Comparison of ENCODE assay signal across 1 cellular context in the genomic region with DNA sequence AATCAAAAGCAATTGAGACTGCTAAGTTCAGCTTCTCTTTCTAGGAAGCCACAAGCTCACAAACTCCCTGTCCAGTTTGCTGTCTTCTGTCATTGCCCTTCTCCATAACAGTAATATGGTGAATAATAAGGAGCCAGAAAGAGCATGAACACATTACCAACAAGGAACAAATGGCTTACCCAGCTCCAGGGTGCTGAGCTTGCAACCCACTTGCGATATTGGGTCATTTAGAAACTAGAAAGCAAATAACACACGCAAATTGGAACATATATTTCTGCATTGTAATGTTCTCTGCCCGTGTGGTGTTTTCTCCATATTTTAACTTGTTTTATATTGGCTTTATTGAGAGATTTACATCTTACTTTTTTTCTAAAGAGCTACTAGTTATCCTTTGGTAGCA.
TF ChIP-seq lines count a peak whose summit lies in the region.

No MANE protein-coding gene starts in this region.

TF ChIP-seq in GM12878, 131 proteins besides CTCF, POLR2A, EP300 and RAD21 (continued from another document):
- TF ChIP-seq, protein P1, sequence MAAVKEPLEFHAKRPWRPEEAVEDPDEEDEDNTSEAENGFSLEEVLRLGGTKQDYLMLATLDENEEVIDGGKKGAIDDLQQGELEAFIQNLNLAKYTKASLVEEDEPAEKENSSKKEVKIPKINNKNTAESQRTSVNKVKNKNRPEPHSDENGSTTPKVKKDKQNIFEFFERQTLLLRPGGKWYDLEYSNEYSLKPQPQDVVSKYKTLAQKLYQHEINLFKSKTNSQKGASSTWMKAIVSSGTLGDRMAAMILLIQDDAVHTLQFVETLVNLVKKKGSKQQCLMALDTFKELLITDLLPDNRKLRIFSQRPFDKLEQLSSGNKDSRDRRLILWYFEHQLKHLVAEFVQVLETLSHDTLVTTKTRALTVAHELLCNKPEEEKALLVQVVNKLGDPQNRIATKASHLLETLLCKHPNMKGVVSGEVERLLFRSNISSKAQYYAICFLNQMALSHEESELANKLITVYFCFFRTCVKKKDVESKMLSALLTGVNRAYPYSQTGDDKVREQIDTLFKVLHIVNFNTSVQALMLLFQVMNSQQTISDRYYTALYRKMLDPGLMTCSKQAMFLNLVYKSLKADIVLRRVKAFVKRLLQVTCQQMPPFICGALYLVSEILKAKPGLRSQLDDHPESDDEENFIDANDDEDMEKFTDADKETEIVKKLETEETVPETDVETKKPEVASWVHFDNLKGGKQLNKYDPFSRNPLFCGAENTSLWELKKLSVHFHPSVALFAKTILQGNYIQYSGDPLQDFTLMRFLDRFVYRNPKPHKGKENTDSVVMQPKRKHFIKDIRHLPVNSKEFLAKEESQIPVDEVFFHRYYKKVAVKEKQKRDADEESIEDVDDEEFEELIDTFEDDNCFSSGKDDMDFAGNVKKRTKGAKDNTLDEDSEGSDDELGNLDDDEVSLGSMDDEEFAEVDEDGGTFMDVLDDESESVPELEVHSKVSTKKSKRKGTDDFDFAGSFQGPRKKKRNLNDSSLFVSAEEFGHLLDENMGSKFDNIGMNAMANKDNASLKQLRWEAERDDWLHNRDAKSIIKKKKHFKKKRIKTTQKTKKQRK (IDR thresholded peaks at IDR 0.05; ENCODE audit: low read depth, low read length) = no peak
- TF ChIP-seq FOXM1 (IDR thresholded peaks at IDR 0.05; ENCODE audit: low read depth, low read length) (no peak), LARP7 (IDR thresholded peaks at IDR 0.05) (no peak), SMARCA5 (IDR thresholded peaks at IDR 0.05) (no peak)
